14 cellular contexts compared by ENCODE assay signal in genomic region chr9:120857902-120858301, GRCh38.
"Had no signal": no experiment of that assay in that cellular context is flagged by ENCODE, and none has a peak within 500 bp of the region (broad histone marks: within the 10 kb centered on the region; RNA-seq: fewer than 3 reads in every experiment).

No MANE protein-coding gene starts in this region.

- H3K27ac Mint-ChIP-seq: activated B cell treated with CpG ODN at 0.5 μM for 24 hours; stimulated activated naive B cell treated with anti-CD40 and anti-IgM and Interleukin-4, amounts not matched to agents 10 μg/mL and 1 μg/mL and 100 μg/mL, for 72 hours had no signal

- H3K27ac ChIP-seq: colonic mucosa, left lung, pancreas had no signal

- H3K27me3 ChIP-seq: colonic mucosa, esophagus squamous epithelium, left lung, pancreas had no signal

- H3K9me3 Mint-ChIP-seq: activated B cell treated with CpG ODN at 0.5 μM for 24 hours; stimulated activated naive B cell treated with anti-CD40 and anti-IgM and Interleukin-4, amounts not matched to agents 10 μg/mL and 1 μg/mL and 100 μg/mL, for 72 hours; T-helper 1 cell treated with Interleukin-12 subunit alpha and Interleukin-12 subunit beta and Interleukin-4 antibody, amounts not matched to agents 30 μg/mL and 1 μg/mL, for 36 hours had no signal

- DNase-seq: activated B cell treated with CpG ODN at 0.5 μM for 24 hours; activated gamma-delta T cell treated with Interleukin-2 at 50 U/mL for 16 hours; amniotic stem cell; colonic mucosa; esophagus squamous epithelium; hippocampal formation; left lung; mammary epithelial cell; stimulated activated naive B cell treated with anti-CD40 and anti-IgM and Interleukin-4, amounts not matched to agents 10 μg/mL and 1 μg/mL and 100 μg/mL, for 72 hours; trophoblast cell had no signal

- ATAC-seq: left lung; stimulated activated naive B cell treated with anti-CD40 and anti-IgM and Interleukin-4, amounts not matched to agents 10 μg/mL and 1 μg/mL and 100 μg/mL, for 72 hours had no signal

- H3K36me3 ChIP-seq: colonic mucosa, pancreas had no signal

- H3K27me3 Mint-ChIP-seq: activated B cell treated with CpG ODN at 0.5 μM for 24 hours; stimulated activated naive B cell treated with anti-CD40 and anti-IgM and Interleukin-4, amounts not matched to agents 10 μg/mL and 1 μg/mL and 100 μg/mL, for 72 hours had no signal

- H3K9me3 ChIP-seq: colonic mucosa, esophagus squamous epithelium, left lung, pancreas had no signal

- FAIRE-seq: endothelial cell of umbilical vein, keratinocyte, pancreas had no signal

- H3K4me3 Mint-ChIP-seq: activated B cell treated with CpG ODN at 0.5 μM for 24 hours; T-helper 1 cell treated with Interleukin-12 subunit alpha and Interleukin-12 subunit beta and Interleukin-4 antibody, amounts not matched to agents 30 μg/mL and 1 μg/mL, for 36 hours had no signal

- H3K4me1 ChIP-seq: colonic mucosa, left lung had no signal

- H3K4me3 ChIP-seq: colonic mucosa, esophagus squamous epithelium, left lung, pancreas had no signal
